In genomic region chr19:33375760-33376159, GRCh38 we compare ENCODE assay signal across 9 cellular contexts. TPM values are rescaled to one million over a fixed set of nuclear protein-coding genes. Genes with fewer than 3 reads are reported as not detected.
A peak's percentile ranks its signal among the peaks of the same experiment; 100 is the strongest.
DNase-seq lines count a peak whose midpoint lies in the region; ATAC-seq and TF ChIP-seq lines count a peak whose summit lies in the region.
"Had no signal": no experiment of that assay in that cellular context is flagged by ENCODE, and none has a peak within 500 bp of the region (broad histone marks: within the 10 kb centered on the region; RNA-seq: fewer than 3 reads in every experiment).

No MANE protein-coding gene starts in this region.

- H3K4me3 Mint-ChIP-seq in activated naive CD4-positive, alpha-beta T cell treated with anti-CD3 and anti-CD28 coated beads, Interleukin-2, amount 50 U/mL, for 24 hours: peak overlapping the region; percentile 98
- H3K4me3 Mint-ChIP-seq in activated CD8-positive, alpha-beta T cell treated with anti-CD3 and anti-CD28 coated beads for 36 hours: peak overlapping the region; percentile 84

- H3K27me3 ChIP-seq in upper lobe of left lung: no peaks in the 10 kb centered on the region

- peaks cover 6 to 13% (median 8%) of the 10 kb centered on the region in 4 donors for H3K36me3 ChIP-seq in upper lobe of left lung

- peaks cover 11% of the 10 kb centered on the region for H3K36me3 Mint-ChIP-seq in activated naive CD4-positive, alpha-beta T cell treated with anti-CD3 and anti-CD28 coated beads, Interleukin-2, amount 50 U/mL, for 24 hours
- H3K36me3 Mint-ChIP-seq in activated CD8-positive, alpha-beta T cell treated with anti-CD3 and anti-CD28 coated beads for 36 hours (ENCODE audit: low read depth): peaks cover 38% of the 10 kb centered on the region

- POLR2A ChIA-PET in activated CD8-positive, alpha-beta T cell treated with anti-CD3 and anti-CD28 coated beads for 36 hours (lab: Charles Lee): interaction anchor here (0.9 to 1.4 kb wide), 3 partner anchors 38 to 199 kb away, joined by 3 to 5 read pairs (median 4); no protein-coding TSS in a partner anchor

- H3K27ac ChIP-seq in upper lobe of left lung: peak overlapping the region in 3 of 4 donors; percentile 36 to 99 (median 99)

- TF ChIP-seq CTCF in activated CD8-positive, alpha-beta T cell treated with anti-CD3 and anti-CD28 coated beads for 36 hours (IDR thresholded peaks at IDR 0.05): no peak
- TF ChIP-seq CTCF in upper lobe of left lung (IDR thresholded peaks at IDR 0.05): no peak

- intact Hi-C loops in activated CD8-positive, alpha-beta T cell treated with anti-CD3 and anti-CD28 coated beads for 36 hours (cut with micrococcal nuclease): no loop called here

- WGBS in upper lobe of left lung, 2 donors: 85 to 87% methylated on average over 1 of the region's 1 CpG

- H3K4me1 Mint-ChIP-seq in activated naive CD4-positive, alpha-beta T cell treated with anti-CD3 and anti-CD28 coated beads, Interleukin-2, amount 50 U/mL, for 24 hours: peaks cover 62% of the 10 kb centered on the region
- peaks cover 57% of the 10 kb centered on the region for H3K4me1 Mint-ChIP-seq in activated CD8-positive, alpha-beta T cell treated with anti-CD3 and anti-CD28 coated beads for 36 hours (ENCODE audit: low read depth)

- no peak for TF ChIP-seq EP300 in upper lobe of left lung (IDR thresholded peaks at IDR 0.05)

- peak overlapping the region; percentile 25 for H3K27ac Mint-ChIP-seq in activated naive CD4-positive, alpha-beta T cell treated with anti-CD3 and anti-CD28 coated beads, Interleukin-2, amount 50 U/mL, for 24 hours
- peak overlapping the region; percentile 37 for H3K27ac Mint-ChIP-seq in activated CD8-positive, alpha-beta T cell treated with anti-CD3 and anti-CD28 coated beads for 36 hours

- ATAC-seq in activated CD8-positive, alpha-beta T cell treated with anti-CD3 and anti-CD28 coated beads for 36 hours: no peak
- ATAC-seq in upper lobe of left lung (ENCODE audit: low FRiP score in 2 of 2) (peak in 1 of 2 donors; percentile 4), HG02852 (IDR thresholded peaks at IDR 0.05; ENCODE audit: unreplicated experiment) (no peak)

- no peaks in the 10 kb centered on the region for H3K9me3 ChIP-seq in upper lobe of left lung

- H3K4me3 ChIP-seq in upper lobe of left lung: no peak overlapping the region

- CTCF ChIA-PET in activated CD8-positive, alpha-beta T cell treated with anti-CD3 and anti-CD28 coated beads for 36 hours (lab: Charles Lee): interaction anchor here (1.3 kb wide), 1 partner anchor 55 kb away, joined by 4 read pairs; no protein-coding TSS in a partner anchor

- H3K4me1 ChIP-seq in upper lobe of left lung: peaks cover 30 to 41% (median 33%) of the 10 kb centered on the region in 4 donors

- DNase-seq in activated naive CD4-positive, alpha-beta T cell treated with anti-CD3 and anti-CD28 coated beads, Interleukin-2, amount 50 U/mL, for 16 hours: no peak
- no peak for DNase-seq in activated CD8-positive, alpha-beta T cell treated with anti-CD3 and anti-CD28 coated beads for 36 hours
- peak; percentile 40 for DNase-seq in iris pigment epithelial cell (ENCODE audit: low read depth)
- no peak for DNase-seq in upper lobe of left lung
- DNase-seq in cerebellar nuclear complex (lab: John Stamatoyannopoulos, UW): no peak
- DNase-seq in KG1 (lab: John Stamatoyannopoulos, UW): no peak
- DNase-seq: NCI-H1105 had no signal

- TF ChIP-seq POLR2A in upper lobe of left lung (IDR thresholded peaks at IDR 0.05): no peak

- H3K27me3 Mint-ChIP-seq in activated naive CD4-positive, alpha-beta T cell treated with anti-CD3 and anti-CD28 coated beads, Interleukin-2, amount 50 U/mL, for 24 hours: no peaks in the 10 kb centered on the region
- no peaks in the 10 kb centered on the region for H3K27me3 Mint-ChIP-seq in activated CD8-positive, alpha-beta T cell treated with anti-CD3 and anti-CD28 coated beads for 36 hours

- H3K9me3 Mint-ChIP-seq in activated naive CD4-positive, alpha-beta T cell treated with anti-CD3 and anti-CD28 coated beads, Interleukin-2, amount 50 U/mL, for 24 hours: no peaks in the 10 kb centered on the region
- no peaks in the 10 kb centered on the region for H3K9me3 Mint-ChIP-seq in activated CD8-positive, alpha-beta T cell treated with anti-CD3 and anti-CD28 coated beads for 36 hours

RNA-seq across cellular contexts. Expression of gene CEBPG, which starts 2.3 kb away (rescaled TPM):
- 10 to 100 TPM; 28.3 to 30.1 TPM for total RNA-seq in activated CD8-positive, alpha-beta T cell treated with anti-CD3 and anti-CD28 coated beads for 36 hours
- total RNA-seq in upper lobe of left lung: 10 to 100 TPM; 11.5 to 44.7 (median 22.7) TPM
